ENCODE assay signal across 1 cellular context in the genomic region with DNA sequence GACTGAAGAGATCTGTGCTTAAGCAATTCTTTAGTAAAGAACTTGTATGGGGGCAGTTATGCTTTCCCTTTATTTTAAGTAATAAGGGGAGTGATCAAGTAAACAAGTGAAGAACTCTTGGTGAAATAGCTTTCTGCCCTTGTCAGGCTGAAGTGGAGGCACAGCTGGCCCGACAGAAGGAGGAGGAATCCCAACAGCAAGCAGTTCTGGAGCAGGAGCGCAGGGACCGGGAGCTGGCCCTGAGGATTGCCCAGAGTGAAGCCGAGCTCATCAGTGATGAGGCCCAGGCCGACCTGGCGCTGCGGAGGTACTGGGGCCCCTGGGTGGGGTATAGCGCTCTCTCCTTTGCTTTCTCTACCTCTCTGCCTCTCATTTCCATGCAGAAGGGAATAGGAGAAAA.
TF ChIP-seq lines count a peak whose summit lies in the region.

No MANE protein-coding gene starts in this region.

TF ChIP-seq in GM23338, 12 proteins besides CTCF, POLR2A, EP300 and RAD21 (continued from another document):
- TF ChIP-seq ZNF462 (CRISPR knock-in tag; IDR thresholded peaks at IDR 0.05) (no peak), EZH2phosphoT487 (IDR thresholded peaks at IDR 0.05; ENCODE audit: unreplicated experiment) (no peak), CREB1 (CRISPR knock-in tag; IDR thresholded peaks at IDR 0.05; ENCODE audit: low read depth) (no peak), ZNF331 (CRISPR knock-in tag; IDR thresholded peaks at IDR 0.05; ENCODE audit: low read depth) (no peak), EZH2 (IDR thresholded peaks at IDR 0.05; ENCODE audit: low read depth, unreplicated experiment) (no peak), POLR2AphosphoS5 (IDR thresholded peaks at IDR 0.05; ENCODE audit: low read depth) (no peak)
- TF ChIP-seq, protein P1, sequence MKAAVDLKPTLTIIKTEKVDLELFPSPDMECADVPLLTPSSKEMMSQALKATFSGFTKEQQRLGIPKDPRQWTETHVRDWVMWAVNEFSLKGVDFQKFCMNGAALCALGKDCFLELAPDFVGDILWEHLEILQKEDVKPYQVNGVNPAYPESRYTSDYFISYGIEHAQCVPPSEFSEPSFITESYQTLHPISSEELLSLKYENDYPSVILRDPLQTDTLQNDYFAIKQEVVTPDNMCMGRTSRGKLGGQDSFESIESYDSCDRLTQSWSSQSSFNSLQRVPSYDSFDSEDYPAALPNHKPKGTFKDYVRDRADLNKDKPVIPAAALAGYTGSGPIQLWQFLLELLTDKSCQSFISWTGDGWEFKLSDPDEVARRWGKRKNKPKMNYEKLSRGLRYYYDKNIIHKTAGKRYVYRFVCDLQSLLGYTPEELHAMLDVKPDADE (IDR thresholded peaks at IDR 0.05) = no peak
